Comparison of ENCODE assay signal across 8 cellular contexts in genomic region chrX:110318664-110318968, GRCh38. TPM values are rescaled to one million over a fixed set of nuclear protein-coding genes. Genes with fewer than 3 reads are reported as not detected.
A peak's percentile ranks its signal among the peaks of the same experiment; 100 is the strongest.
DNase-seq lines count a peak whose midpoint lies in the region; ATAC-seq and TF ChIP-seq lines count a peak whose summit lies in the region.

No MANE protein-coding gene starts in this region.

- H3K9ac ChIP-seq in ES-I3 (ENCODE audit: low read depth, low read length): peak overlapping the region; percentile 76
- H3K9ac ChIP-seq in skeletal muscle satellite cell (ENCODE audit: low read depth, low read length): peak overlapping the region; percentile 93

- peak overlapping the region; percentile 65 for H3K27ac ChIP-seq in RWPE2 (ENCODE audit: poor library complexity, severe bottlenecking)

- no peaks in the 10 kb centered on the region for H3K27me3 ChIP-seq in RWPE2 (ENCODE audit: insufficient read depth, poor library complexity, severe bottlenecking)
- H3K27me3 ChIP-seq in skeletal muscle satellite cell (ENCODE audit: control insufficient read depth, insufficient read depth, low read length): peaks cover 2% of the 10 kb centered on the region

- ATAC-seq in HG02571 (IDR thresholded peaks at IDR 0.05; ENCODE audit: unreplicated experiment): peak; percentile 32
- ATAC-seq in RWPE2 (ENCODE audit: low read depth): peak; percentile 65

- H3K4me3 ChIP-seq in RWPE2 (ENCODE audit: severe bottlenecking): peak overlapping the region; percentile 76
- peak overlapping the region; percentile 65 for H3K4me3 ChIP-seq in fibroblast of pulmonary artery (replicated peaks; ENCODE audit: low read depth, low read length)
- peak overlapping the region; percentile 86 for H3K4me3 ChIP-seq in skeletal muscle satellite cell (ENCODE audit: low read length)

- peak overlapping the region; percentile 94 for H3K4me2 ChIP-seq in skeletal muscle satellite cell (ENCODE audit: low read length)

- no peak for TF ChIP-seq CTCF in RWPE2 (IDR thresholded peaks at IDR 0.05; ENCODE audit: poor library complexity, severe bottlenecking)
- TF ChIP-seq CTCF in fibroblast of pulmonary artery (IDR thresholded peaks at IDR 0.05; ENCODE audit: low read length, missing control alignments): no peak

- DNase-seq in RWPE2 (ENCODE audit: low spot score) (no peak), fibroblast of pulmonary artery (ENCODE audit: low read depth) (no peak), inferior parietal cortex (ENCODE audit: extremely low spot score) (no peak), GOT3 (lab: John Stamatoyannopoulos, UW) (no peak), activated gamma-delta T cell (lab: John Stamatoyannopoulos, UW) (no peak)

- H3K4me1 ChIP-seq in ES-I3 (ENCODE audit: insufficient read depth, low read length) (peaks cover 22% of the 10 kb centered on the region), RWPE2 (ENCODE audit: insufficient read depth, poor library complexity, severe bottlenecking) (no peaks in the 10 kb centered on the region), skeletal muscle satellite cell (ENCODE audit: control insufficient read depth, insufficient read depth, low read length) (peaks cover 4% of the 10 kb centered on the region)

- no peaks in the 10 kb centered on the region for H3K9me3 ChIP-seq in ES-I3 (ENCODE audit: control insufficient read depth, insufficient read depth, low read length)
- H3K9me3 ChIP-seq in RWPE2 (ENCODE audit: severe bottlenecking): no peaks in the 10 kb centered on the region
- no peaks in the 10 kb centered on the region for H3K9me3 ChIP-seq in skeletal muscle satellite cell (replicated peaks; ENCODE audit: low read length)

- H3K36me3 ChIP-seq in ES-I3 (ENCODE audit: insufficient read depth, low read length) (no peaks in the 10 kb centered on the region), RWPE2 (ENCODE audit: low read depth) (no peaks in the 10 kb centered on the region), skeletal muscle satellite cell (ENCODE audit: insufficient read depth, low read length) (no peaks in the 10 kb centered on the region)

RNA-seq across cellular contexts. Expression of gene AMMECR1, which starts 0.7 kb away (rescaled TPM):
- total RNA-seq in skeletal muscle satellite cell (2012; rRNA removed): 14.4 and 19.3 TPM in 2 replicates

RNA-seq across cellular contexts. Expression of gene RTL9, which starts 40.0 kb away (rescaled TPM):
- total RNA-seq in skeletal muscle satellite cell (2012; rRNA removed): 0.25 and 0.44 TPM in 2 replicates
